ENCODE assay signal across 1 cellular context in the genomic region with DNA sequence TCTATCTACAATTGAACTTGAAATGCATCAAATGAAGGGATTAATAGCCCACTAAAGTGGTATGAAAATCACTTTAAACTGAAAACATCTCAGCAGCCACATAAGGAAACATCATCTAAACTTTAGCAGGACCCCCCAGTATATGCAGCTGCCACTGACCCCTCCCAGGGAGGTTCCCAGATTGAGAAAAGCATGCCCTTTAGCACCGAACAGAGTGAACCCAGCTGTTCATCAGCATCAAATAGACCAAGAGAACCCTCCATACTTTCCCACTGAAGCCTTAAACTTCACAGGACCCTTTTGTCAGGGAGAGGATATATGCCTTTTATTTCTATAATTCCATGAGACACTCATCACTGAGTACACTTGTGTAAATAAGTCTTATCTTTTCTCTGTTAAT.
TF ChIP-seq lines count a peak whose summit lies in the region.

No MANE protein-coding gene starts in this region.

TF ChIP-seq in HEK293, 187 proteins besides CTCF, POLR2A, EP300 and RAD21 (continued from another document):
- TF ChIP-seq ZNF280C (tag by site-specific recombination; IDR thresholded peaks at IDR 0.05), result no peak
- TF ChIP-seq YY1 (tag by site-specific recombination; IDR thresholded peaks at IDR 0.05), result no peak
- no peak for TF ChIP-seq ZBTB26 (tag by site-specific recombination; optimal IDR thresholded peaks at IDR 0.05)
TF ChIP-seq in HEK293: peak in this region for 1.
